In genomic region chr10:6043377-6043776, GRCh38 we compare ENCODE assay signal across 5 cellular contexts. TPM values are rescaled to one million over a fixed set of nuclear protein-coding genes. Genes with fewer than 3 reads are reported as not detected.
"Had no signal": no experiment of that assay in that cellular context is flagged by ENCODE, and none has a peak within 500 bp of the region (broad histone marks: within the 10 kb centered on the region; RNA-seq: fewer than 3 reads in every experiment).

No MANE protein-coding gene starts in this region.

RNA-seq across cellular contexts. Expression of gene IL2RA, which starts 18.8 kb away (rescaled TPM):
- total RNA-seq: astrocyte, HepG2, MCF 10A, PC-3, SJSA1 had no signal
- polyA plus RNA-seq: HepG2 had no signal
